In the genomic region with DNA sequence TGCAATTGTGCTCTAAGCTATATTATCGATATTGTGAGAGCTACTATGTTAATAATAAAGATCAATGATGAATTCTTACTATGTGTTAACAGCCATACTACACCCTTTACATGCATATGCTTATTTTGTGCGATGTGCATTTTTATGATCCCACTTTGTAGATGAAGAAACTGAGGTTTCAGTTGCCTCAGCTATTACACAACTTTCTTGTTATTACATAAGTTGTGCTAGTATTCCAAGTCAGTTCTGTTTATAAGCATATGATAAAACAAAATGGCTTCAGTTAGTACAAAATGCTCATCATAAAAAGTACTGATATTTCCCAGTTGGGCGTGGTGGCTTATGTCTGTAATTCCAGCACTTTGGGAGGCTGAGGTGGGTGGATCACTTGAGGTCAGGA, we compare ENCODE assay signal across 8 cellular contexts.
"Had no signal": no experiment of that assay in that cellular context is flagged by ENCODE, and none has a peak within 500 bp of the region (broad histone marks: within the 10 kb centered on the region; RNA-seq: fewer than 3 reads in every experiment).

No MANE protein-coding gene starts in this region.

- H3K4me3 ChIP-seq: GM12878 had no signal

- FAIRE-seq: G401.6, GM12878, GM12891, GM12892, GM18507, GM19239 had no signal

- ATAC-seq: GM12878 had no signal

- DNase-seq: GDM1, GF-D8 had no signal
